Comparison of ENCODE assay signal across 16 cellular contexts in genomic region chr19:10688545-10689280, GRCh38.
"Had no signal": no experiment of that assay in that cellular context is flagged by ENCODE, and none has a peak within 500 bp of the region (broad histone marks: within the 10 kb centered on the region; RNA-seq: fewer than 3 reads in every experiment).

No MANE protein-coding gene starts in this region.

- H3K4me3 ChIP-seq: breast epithelium, dorsolateral prefrontal cortex, esophagus muscularis mucosa, mucosa of descending colon, stomach had no signal

- H3K4me3 Mint-ChIP-seq: activated CD4-positive, alpha-beta T cell treated with anti-CD3 and anti-CD28 coated beads, Interleukin-2, amount 10 ng/mL, durations not matched to agents 7 days and 5 days; natural killer cell had no signal

- DNase-seq: activated CD4-positive, alpha-beta T cell treated with anti-CD3 and anti-CD28 coated beads, Interleukin-2, amount 10 ng/mL, durations not matched to agents 7 days and 5 days; activated effector memory CD4-positive, alpha-beta T cell treated with Interleukin-2 at 50 U/mL for 16 hours; anterior cingulate cortex; dorsolateral prefrontal cortex; mammary epithelial cell; mucosa of descending colon; natural killer cell; stimulated activated CD4-positive, alpha-beta T cell treated with anti-CD3 and anti-CD28 coated beads, Interleukin-12 subunit alpha, Interleukin-12 subunit beta, amount 100 ng/mL, for 4 hours; stomach; T-helper 1 cell had no signal

- H3K27me3 Mint-ChIP-seq: activated CD4-positive, alpha-beta T cell treated with anti-CD3 and anti-CD28 coated beads, Interleukin-2, amount 10 ng/mL, durations not matched to agents 7 days and 5 days had no signal

- ATAC-seq: activated naive CD4-positive, alpha-beta T cell treated with anti-CD3 and anti-CD28 coated beads, Interleukin-2, amount 50 U/mL, for 72 hours; left lobe of liver; mucosa of descending colon; natural killer cell had no signal

- H3K9me3 ChIP-seq: breast epithelium, esophagus muscularis mucosa, mucosa of descending colon, stomach had no signal

- FAIRE-seq: islet of Langerhans, urothelium cell line had no signal

- H3K27ac Mint-ChIP-seq: activated CD4-positive, alpha-beta T cell treated with anti-CD3 and anti-CD28 coated beads, Interleukin-2, amount 10 ng/mL, durations not matched to agents 7 days and 5 days had no signal

- H3K27ac ChIP-seq: breast epithelium, esophagus muscularis mucosa, stomach had no signal

- H3K4me1 ChIP-seq: breast epithelium had no signal

- H3K9me3 Mint-ChIP-seq: activated CD4-positive, alpha-beta T cell treated with anti-CD3 and anti-CD28 coated beads, Interleukin-2, amount 10 ng/mL, durations not matched to agents 7 days and 5 days; activated naive CD4-positive, alpha-beta T cell treated with anti-CD3 and anti-CD28 coated beads, Interleukin-2, amount 50 U/mL, for 72 hours; natural killer cell had no signal

- H3K27me3 ChIP-seq: breast epithelium, dorsolateral prefrontal cortex, esophagus muscularis mucosa, stomach had no signal
